Comparison of ENCODE assay signal across 19 cellular contexts in genomic region chr13:49023441-49023840, GRCh38. TPM values are rescaled to one million over a fixed set of nuclear protein-coding genes. Genes with fewer than 3 reads are reported as not detected.
DNase-seq lines count a peak whose midpoint lies in the region; ATAC-seq and TF ChIP-seq lines count a peak whose summit lies in the region.
"Had no signal": no experiment of that assay in that cellular context is flagged by ENCODE, and none has a peak within 500 bp of the region (broad histone marks: within the 10 kb centered on the region; RNA-seq: fewer than 3 reads in every experiment).

No MANE protein-coding gene starts in this region.

- no peaks in the 10 kb centered on the region for H3K36me3 ChIP-seq in OCI-LY7 (ENCODE audit: insufficient read depth, low read length)
- H3K36me3 ChIP-seq: cardiac muscle cell had no signal

- POLR2A ChIA-PET in AG04449 (lab: Yijun Ruan, JAX) (no interaction called here), OCI-LY7 (lab: Charles Lee) (interaction anchor here (0.7 to 2.0 kb wide), 4 partner anchors 12 to 808 kb away, joined by 3 to 10 read pairs (median 4); no protein-coding TSS in a partner anchor)

- no peak overlapping the region for H3K4me3 ChIP-seq in AG04449 (ENCODE audit: low read depth, low read length)
- H3K4me3 ChIP-seq in astrocyte of the spinal cord (ENCODE audit: low read depth, low read length): no peak overlapping the region
- no peak overlapping the region for H3K4me3 ChIP-seq in OCI-LY7 (ENCODE audit: low read depth, low read length, poor library complexity, severe bottlenecking)
- H3K4me3 ChIP-seq: BLaER1 treated with 17β-estradiol and CSF1 and Interleukin-3, amounts not matched to agents 10 nM and 100 nM; cardiac muscle cell had no signal

- no peak for ATAC-seq in GM18861 (IDR thresholded peaks at IDR 0.05; ENCODE audit: unreplicated experiment)
- ATAC-seq: stimulated activated naive B cell treated with anti-CD40 and anti-IgM and Interleukin-4, amounts not matched to agents 10 μg/mL and 1 μg/mL and 100 μg/mL, for 72 hours had no signal

- no peak overlapping the region for H3K4me2 ChIP-seq in OCI-LY7 (ENCODE audit: low read length)
- H3K4me2 ChIP-seq: BLaER1 treated with 17β-estradiol and CSF1 and Interleukin-3, amounts not matched to agents 10 nM and 100 nM had no signal

- no peaks in the 10 kb centered on the region for H3K9me2 ChIP-seq in OCI-LY7 (ENCODE audit: insufficient read depth, low read length)

- no peaks in the 10 kb centered on the region; the same call in 1 of the 2 replicates for H3K79me2 ChIP-seq in OCI-LY7 (ENCODE audit: insufficient read depth, low read depth, low read length)

- BruUV-seq in OCI-LY7 (replicated peaks; lab: Mats Ljungman, UMichigan): no TSS peak

- intact Hi-C loops in OCI-LY7 (cut with micrococcal nuclease; ENCODE audit: unreplicated experiment): no loop called here

- H3K9me3 ChIP-seq in OCI-LY7 (ENCODE audit: low read length): no peaks in the 10 kb centered on the region

- CTCF ChIA-PET in AG04449 (lab: Yijun Ruan, JAX): no interaction called here
- CTCF ChIA-PET in OCI-LY7 (lab: Charles Lee; ENCODE audit: unreplicated experiment): no interaction called here

- H2AFZ ChIP-seq in OCI-LY7 (ENCODE audit: low read length): no peak overlapping the region

- H4K20me1 ChIP-seq in OCI-LY7 (ENCODE audit: insufficient read depth, low read length): no peaks in the 10 kb centered on the region
- H4K20me1 ChIP-seq: BLaER1 treated with 17β-estradiol and CSF1 and Interleukin-3, amounts not matched to agents 10 nM and 100 nM had no signal

- no peak for TF ChIP-seq CTCF in AG04449 (IDR thresholded peaks at IDR 0.05; ENCODE audit: insufficient read depth, low read length, missing control alignments)
- no peak for TF ChIP-seq CTCF in astrocyte of the spinal cord (IDR thresholded peaks at IDR 0.05; ENCODE audit: low read depth, low read length)
- TF ChIP-seq CTCF in OCI-LY7 (conservative IDR thresholded peaks at IDR 0.05; ENCODE audit: low read length): no peak

- in situ Hi-C loops in astrocyte of the spinal cord (cut with HindIII; ENCODE audit: low sequenced_read_pairs): no loop called here

- no peaks in the 10 kb centered on the region for H3K4me1 ChIP-seq in OCI-LY7 (ENCODE audit: insufficient read depth, low read length, poor library complexity, severe bottlenecking)
- H3K4me1 ChIP-seq: BLaER1 treated with 17β-estradiol and CSF1 and Interleukin-3, amounts not matched to agents 10 nM and 100 nM had no signal

- no peak overlapping the region for H3K27ac ChIP-seq in OCI-LY7 (ENCODE audit: low read depth, low read length, poor library complexity, severe bottlenecking)
- H3K27ac ChIP-seq: BLaER1 treated with 17β-estradiol and CSF1 and Interleukin-3, amounts not matched to agents 10 nM and 100 nM; cardiac muscle cell had no signal

- peak; percentile 42 for DNase-seq in AG04449 (ENCODE audit: low read depth, low spot score)
- DNase-seq in HS-27A (ENCODE audit: low read depth): peak; percentile 62
- DNase-seq in astrocyte of the spinal cord (ENCODE audit: low read depth, low spot score): peak; percentile 84
- peak; percentile 58 for DNase-seq in glomerular visceral epithelial cell (ENCODE audit: extremely low spot score)
- DNase-seq in OCI-LY7 (ENCODE audit: low spot score): no peak
- DNase-seq in globus pallidus (ENCODE audit: low spot score): no peak
- DNase-seq in NCI-H2227 (lab: John Stamatoyannopoulos, UW; ENCODE audit: unreplicated experiment): no peak
- DNase-seq: activated CD4-positive, alpha-beta memory T cell treated with anti-CD3 and anti-CD28 coated beads, Interleukin-2, amount 10 ng/mL, durations not matched to agents 7 days and 5 days; activated effector memory CD4-positive, alpha-beta T cell treated with Interleukin-2 at 50 U/mL for 16 hours; erythroblast; immature natural killer cell; NCI-H1092; NCI-H446; stimulated activated CD4-positive, alpha-beta T cell treated with anti-CD3 and anti-CD28 coated beads, Interleukin-4, amount 100 ng/mL, for 1 hour; stimulated activated naive B cell treated with anti-CD40 and anti-IgM and Interleukin-4, amounts not matched to agents 10 μg/mL and 1 μg/mL and 100 μg/mL, for 72 hours; T1000 had no signal

RNA-seq across cellular contexts. Expression of gene FNDC3A, which starts 47.7 kb away (rescaled TPM):
- total RNA-seq in OCI-LY7 (2014; rRNA removed; shearing (Covaris generic)): 33.0 and 38.7 TPM in 2 replicates
- total RNA-seq in OCI-LY7 (2022): 59.6 and 69.0 TPM in 2 replicates

Comparison
In these comparisons a context has a peak if more than half of its experiments do, and no peak if none do; other contexts are left out.
1. DNase-seq: peak in AG04449 (single experiment), HS-27A (single experiment), astrocyte of the spinal cord (single experiment) and glomerular visceral epithelial cell (single experiment); none in OCI-LY7 (single experiment), globus pallidus (single experiment) and NCI-H2227 (single experiment).